In the genomic region with DNA sequence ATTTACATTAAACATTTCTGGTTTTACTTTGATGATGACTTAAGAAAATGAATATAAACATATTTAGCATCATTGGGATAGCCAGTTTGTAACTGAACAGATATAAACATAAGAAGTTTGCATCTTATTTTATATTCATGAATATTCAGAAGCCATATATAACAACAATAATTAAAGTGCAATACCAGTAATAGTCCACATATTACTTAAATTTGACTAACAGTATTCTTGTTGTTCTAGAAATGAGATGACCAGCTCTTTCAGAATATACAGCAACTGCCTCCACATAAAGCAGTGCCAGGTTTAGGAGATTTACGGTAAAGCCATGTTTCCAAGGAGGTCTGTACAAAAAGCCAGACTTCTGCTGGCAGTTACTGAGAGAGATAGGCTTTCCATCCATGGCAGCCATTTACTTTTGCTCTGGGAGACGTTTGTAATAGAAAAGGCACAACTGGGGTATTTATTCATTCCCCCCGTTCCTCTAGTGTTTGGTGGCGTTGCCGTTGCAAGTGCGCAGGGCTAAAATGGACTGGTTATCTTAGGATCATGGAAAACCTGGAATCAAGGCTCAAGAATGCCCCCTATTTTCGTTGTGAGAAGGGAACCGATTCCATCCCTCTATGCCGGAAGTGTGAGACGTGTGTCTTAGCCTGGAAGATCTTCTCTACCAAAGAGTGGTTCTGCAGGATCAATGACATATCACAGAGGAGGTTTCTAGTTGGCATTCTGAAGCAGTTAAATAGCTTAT, we compare ENCODE assay signal across 6 cellular contexts. TPM values are rescaled to one million over a fixed set of nuclear protein-coding genes. Genes with fewer than 3 reads are reported as not detected.
"Had no signal": no experiment of that assay in that cellular context is flagged by ENCODE, and none has a peak within 500 bp of the region (broad histone marks: within the 10 kb centered on the region; RNA-seq: fewer than 3 reads in every experiment).

A gene with protein sequence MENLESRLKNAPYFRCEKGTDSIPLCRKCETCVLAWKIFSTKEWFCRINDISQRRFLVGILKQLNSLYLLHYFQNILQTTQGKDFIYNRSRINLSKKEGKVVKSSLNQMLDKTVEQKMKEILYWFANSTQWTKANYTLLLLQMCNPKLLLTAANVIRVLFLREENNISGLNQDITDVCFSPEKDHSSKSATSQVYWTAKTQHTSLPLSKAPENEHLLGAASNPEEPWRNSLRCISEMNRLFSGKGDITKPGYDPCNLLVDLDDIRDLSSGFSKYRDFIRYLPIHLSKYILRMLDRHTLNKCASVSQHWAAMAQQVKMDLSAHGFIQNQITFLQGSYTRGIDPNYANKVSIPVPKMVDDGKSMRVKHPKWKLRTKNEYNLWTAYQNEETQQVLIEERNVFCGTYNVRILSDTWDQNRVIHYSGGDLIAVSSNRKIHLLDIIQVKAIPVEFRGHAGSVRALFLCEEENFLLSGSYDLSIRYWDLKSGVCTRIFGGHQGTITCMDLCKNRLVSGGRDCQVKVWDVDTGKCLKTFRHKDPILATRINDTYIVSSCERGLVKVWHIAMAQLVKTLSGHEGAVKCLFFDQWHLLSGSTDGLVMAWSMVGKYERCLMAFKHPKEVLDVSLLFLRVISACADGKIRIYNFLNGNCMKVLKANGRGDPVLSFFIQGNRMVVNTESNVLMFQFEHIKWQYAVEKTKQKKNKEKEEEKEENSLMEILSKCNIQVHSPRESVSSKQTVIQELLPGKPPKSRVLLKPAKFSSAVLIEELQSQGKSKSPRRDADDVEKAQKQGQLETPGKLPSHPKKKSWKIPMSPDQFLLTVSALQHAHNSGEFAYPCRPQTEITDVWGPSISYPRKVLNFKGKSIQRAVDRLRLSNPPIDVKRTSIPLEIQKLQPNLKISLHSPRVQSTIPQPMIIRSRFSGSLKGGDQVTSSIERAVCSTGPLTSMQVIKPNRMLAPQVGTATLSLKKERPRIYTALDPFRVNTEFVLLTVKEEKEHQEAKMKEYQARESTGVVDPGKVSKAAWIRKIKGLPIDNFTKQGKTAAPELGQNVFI (plus strand): TSS at position 356 of the 748 bp plus-strand sequence. CDS start 191 bp downstream, at position 547.

RNA-seq across cellular contexts. Expression of the gene that starts here (rescaled TPM):
- total RNA-seq: activated naive CD8-positive, alpha-beta T cell treated with anti-CD3 and anti-CD28 coated beads for 36 hours; activated T-helper 1 cell treated with anti-CD3 and anti-CD28 coated beads, Interleukin-12 subunit alpha, Interleukin-12 subunit beta, Interleukin-2, Interleukin-4 antibody, amounts not matched to agents 30 ng/mL and 10 ng/mL and 1 ng/mL, durations not matched to agents 14 hours and 24 hours and 36 hours; endodermal cell; mucosa of descending colon; osteocyte had no signal
- polyA plus RNA-seq: naive thymus-derived CD4-positive, alpha-beta T cell had no signal
